In the genomic region with DNA sequence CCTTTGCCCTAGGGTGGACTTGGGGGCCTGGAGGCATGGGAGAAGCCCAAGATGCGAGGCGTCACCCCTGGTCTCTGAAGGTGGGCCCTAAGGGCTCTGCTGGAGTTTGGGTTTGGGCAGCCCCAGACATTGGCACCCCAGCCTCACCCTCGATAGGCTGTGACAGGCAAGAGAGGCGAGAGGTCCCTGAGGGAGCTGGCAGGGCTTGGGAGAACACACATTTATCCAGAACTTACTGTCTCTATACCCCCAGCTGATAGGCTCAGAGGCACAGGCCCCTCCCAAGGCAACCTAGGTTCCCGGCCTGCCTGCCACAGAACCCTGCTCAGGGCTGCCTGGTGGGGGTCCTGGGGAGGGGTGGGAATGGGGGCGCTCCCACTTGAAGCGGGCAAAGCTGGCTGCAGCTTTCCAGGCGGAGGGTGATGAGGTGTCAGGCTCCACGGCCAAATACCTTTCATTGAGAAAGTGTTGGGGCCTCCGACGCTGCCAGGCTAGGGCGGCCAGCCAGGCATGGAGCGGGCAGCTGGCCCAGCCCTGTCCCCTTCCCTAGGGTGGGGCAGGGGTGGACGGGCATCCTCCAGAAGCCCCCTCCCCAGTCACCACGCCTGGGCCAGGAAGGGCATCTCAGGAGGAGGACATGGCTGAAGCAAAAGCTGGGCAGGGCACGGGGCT, we compare ENCODE assay signal across 19 cellular contexts. TPM values are rescaled to one million over a fixed set of nuclear protein-coding genes. Genes with fewer than 3 reads are reported as not detected.
"Had no signal": no experiment of that assay in that cellular context is flagged by ENCODE, and none has a peak within 500 bp of the region (broad histone marks: within the 10 kb centered on the region; RNA-seq: fewer than 3 reads in every experiment).

No MANE protein-coding gene starts in this region.

- H3K27ac Mint-ChIP-seq: natural killer cell; progenitor cell of endocrine pancreas; stimulated activated naive B cell treated with anti-CD40 and anti-IgM and Interleukin-4, amounts not matched to agents 10 μg/mL and 1 μg/mL and 100 μg/mL, for 72 hours; stimulated activated naive CD8-positive, alpha-beta T cell treated with anti-CD3 and anti-CD28 coated beads, Interleukin-15, amount 100 ng/mL, for 72 hours had no signal

- H3K4me3 Mint-ChIP-seq: natural killer cell; neural crest cell; stimulated activated naive B cell treated with anti-CD40 and anti-IgM and Interleukin-4, amounts not matched to agents 10 μg/mL and 1 μg/mL and 100 μg/mL, for 72 hours; stimulated activated naive CD8-positive, alpha-beta T cell treated with anti-CD3 and anti-CD28 coated beads, Interleukin-15, amount 100 ng/mL, for 72 hours had no signal

- H3K27me3 Mint-ChIP-seq: stimulated activated naive CD8-positive, alpha-beta T cell treated with anti-CD3 and anti-CD28 coated beads, Interleukin-15, amount 100 ng/mL, for 72 hours had no signal

- H3K4me3 ChIP-seq: pancreas, right lobe of liver, spleen, testis, transverse colon had no signal

- H3K36me3 ChIP-seq: pancreas, right lobe of liver, spleen, transverse colon had no signal

- H3K4me1 Mint-ChIP-seq: natural killer cell; stimulated activated naive B cell treated with anti-CD40 and anti-IgM and Interleukin-4, amounts not matched to agents 10 μg/mL and 1 μg/mL and 100 μg/mL, for 72 hours; stimulated activated naive CD8-positive, alpha-beta T cell treated with anti-CD3 and anti-CD28 coated beads, Interleukin-15, amount 100 ng/mL, for 72 hours had no signal

- H3K4me1 ChIP-seq: pancreas, right lobe of liver, testis, transverse colon had no signal

- DNase-seq: effector memory CD4-positive, alpha-beta T cell; islet precursor cell; natural killer cell; nucleus accumbens; right lobe of liver; spleen; stimulated activated CD4-positive, alpha-beta T cell treated with anti-CD3 and anti-CD28 coated beads, Interleukin-15, amount 100 ng/mL, for 24 hours; stimulated activated CD4-positive, alpha-beta T cell treated with anti-CD3 and anti-CD28 coated beads, Interleukin-1b, Interleukin-23, amount 100 ng/mL, for 48 hours; stimulated activated CD4-positive, alpha-beta T cell treated with anti-CD3 and anti-CD28 coated beads, Interleukin-4, amount 100 ng/mL, for 24 hours; stimulated activated naive B cell treated with anti-CD40 and anti-IgM and Interleukin-4, amounts not matched to agents 10 μg/mL and 1 μg/mL and 100 μg/mL, for 72 hours; stimulated activated naive CD8-positive, alpha-beta T cell treated with anti-CD3 and anti-CD28 coated beads, Interleukin-15, amount 100 ng/mL, for 72 hours; testis; transverse colon had no signal

- H3K36me3 Mint-ChIP-seq: natural killer cell; stimulated activated naive B cell treated with anti-CD40 and anti-IgM and Interleukin-4, amounts not matched to agents 10 μg/mL and 1 μg/mL and 100 μg/mL, for 72 hours had no signal

- H3K9me3 Mint-ChIP-seq: natural killer cell; neural crest cell; stimulated activated naive CD8-positive, alpha-beta T cell treated with anti-CD3 and anti-CD28 coated beads, Interleukin-15, amount 100 ng/mL, for 72 hours had no signal

- ATAC-seq: esophagus mucosa; natural killer cell; pancreas; right lobe of liver; stimulated activated naive B cell treated with anti-CD40 and anti-IgM and Interleukin-4, amounts not matched to agents 10 μg/mL and 1 μg/mL and 100 μg/mL, for 72 hours; stimulated activated naive CD8-positive, alpha-beta T cell treated with anti-CD3 and anti-CD28 coated beads, Interleukin-15, amount 100 ng/mL, for 72 hours had no signal

- H3K27me3 ChIP-seq: pancreas, right lobe of liver, testis had no signal

- H3K9me3 ChIP-seq: pancreas, right lobe of liver, testis, transverse colon had no signal

- H3K27ac ChIP-seq: pancreas, right lobe of liver, spleen, testis, transverse colon had no signal

RNA-seq across cellular contexts. Expression of a gene that starts 9.7 kb away (rescaled TPM):
- total RNA-seq: esophagus mucosa, glomerular endothelial cell, lung microvascular endothelial cell had no signal
